1 cellular context compared by ENCODE assay signal in genomic region chrX:134373736-134374135, GRCh38.
TF ChIP-seq lines count a peak whose summit lies in the region.

No MANE protein-coding gene starts in this region.

TF ChIP-seq in HCT116, 20 proteins besides CTCF, POLR2A, EP300 and RAD21 (continued from another document):
- no peak for TF ChIP-seq ZBTB33 (IDR thresholded peaks at IDR 0.05; ENCODE audit: extremely low read depth, insufficient replicate concordance, low read length)
